Comparison of ENCODE assay signal across 22 cellular contexts in genomic region chr20:1628621-1629020, GRCh38. TPM values are rescaled to one million over a fixed set of nuclear protein-coding genes. Genes with fewer than 3 reads are reported as not detected.
A peak's percentile ranks its signal among the peaks of the same experiment; 100 is the strongest.
DNase-seq lines count a peak whose midpoint lies in the region; ATAC-seq and TF ChIP-seq lines count a peak whose summit lies in the region.
"Had no signal": no experiment of that assay in that cellular context is flagged by ENCODE, and none has a peak within 500 bp of the region (broad histone marks: within the 10 kb centered on the region; RNA-seq: fewer than 3 reads in every experiment).

No MANE protein-coding gene starts in this region.

- H4K20me1 ChIP-seq in osteoblast (ENCODE audit: insufficient read depth, low read length), result no peaks in the 10 kb centered on the region
- H4K20me1 ChIP-seq: BLaER1 treated with 17β-estradiol and CSF1 and Interleukin-3, amounts not matched to agents 10 nM and 100 nM had no signal

- no peaks in the 10 kb centered on the region for H3K9me3 ChIP-seq in CD8-positive, alpha-beta T cell (ENCODE audit: low read length)
- no peaks in the 10 kb centered on the region for H3K9me3 ChIP-seq in osteoblast (ENCODE audit: low read depth, low read length)
- H3K9me3 ChIP-seq: BLaER1 treated with 17β-estradiol and CSF1 and Interleukin-3, amounts not matched to agents 10 nM and 100 nM; MG63 had no signal

- no peak for ATAC-seq in CD8-positive, alpha-beta T cell
- ATAC-seq in activated T-helper 17 cell treated with anti-CD3 and anti-CD28 coated beads, Interleukin-2, amount 50 U/mL, for 72 hours (replicated peaks), result no peak
- no peak for ATAC-seq in naive thymus-derived CD8-positive, alpha-beta T cell
- no peak for ATAC-seq in GM21423 (IDR thresholded peaks at IDR 0.05; ENCODE audit: unreplicated experiment)

- peaks cover 31% of the 10 kb centered on the region for H3K4me1 ChIP-seq in CD8-positive, alpha-beta T cell (ENCODE audit: insufficient read depth, low read length)
- H3K4me1 ChIP-seq in osteoblast (ENCODE audit: insufficient read depth, low read length), result no peaks in the 10 kb centered on the region

- H3K36me3 ChIP-seq in CD8-positive, alpha-beta T cell (ENCODE audit: insufficient read depth, low read length), result peaks cover 12% of the 10 kb centered on the region
- H3K36me3 ChIP-seq in osteoblast (ENCODE audit: insufficient read depth, low read length), result no peaks in the 10 kb centered on the region
- H3K36me3 ChIP-seq: BLaER1 treated with 17β-estradiol and CSF1 and Interleukin-3, amounts not matched to agents 10 nM and 100 nM; MG63 had no signal

- DNase-seq in activated CD4-positive, alpha-beta T cell treated with anti-CD3 and anti-CD28 coated beads, Interleukin-2, amount 10 ng/mL, durations not matched to agents 7 days and 5 days, result no peak
- no peak for DNase-seq in activated CD4-positive, alpha-beta T cell treated with anti-CD3 and anti-CD28 coated beads for 48 hours
- no peak for DNase-seq in CD8-positive, alpha-beta T cell
- no peak for DNase-seq in naive thymus-derived CD8-positive, alpha-beta T cell
- DNase-seq in osteoblast (ENCODE audit: insufficient read length, low spot score, missing footprints) (no peak), A172 (ENCODE audit: low spot score) (no peak)
- DNase-seq: Caco-2, DMS153, H9, IMR-90, Karpas-422, MG63, NCI-H187, NCI-H446 treated with DMSO at 0.1 percent for 48 hours, NCI-H748 treated with DMSO at 0.1 percent for 48 hours, OCI-M1, RPMI8226, SIG-M5 had no signal

- no peak overlapping the region for H3K4me3 ChIP-seq in CD8-positive, alpha-beta T cell (ENCODE audit: low read depth, low read length)
- H3K4me3 ChIP-seq in osteoblast (ENCODE audit: insufficient read depth, low read length), result no peak overlapping the region
- H3K4me3 ChIP-seq: BLaER1 treated with 17β-estradiol and CSF1 and Interleukin-3, amounts not matched to agents 10 nM and 100 nM; MG63 had no signal

- peak overlapping the region; percentile 32 for H3K27ac Mint-ChIP-seq in activated CD4-positive, alpha-beta T cell treated with anti-CD3 and anti-CD28 coated beads, Interleukin-2, amount 10 ng/mL, durations not matched to agents 7 days and 5 days
- peak overlapping the region; percentile 58 for H3K27ac Mint-ChIP-seq in CD8-positive, alpha-beta T cell
- H3K27ac Mint-ChIP-seq in activated T-helper 17 cell treated with anti-CD3 and anti-CD28 coated beads, Interleukin-2, amount 50 U/mL, for 72 hours, result peak overlapping the region; percentile 29
- peak overlapping the region; percentile 23 to 93 (median 80) for H3K27ac Mint-ChIP-seq in naive thymus-derived CD8-positive, alpha-beta T cell

- peaks cover 55% of the 10 kb centered on the region for H3K4me1 Mint-ChIP-seq in activated CD4-positive, alpha-beta T cell treated with anti-CD3 and anti-CD28 coated beads, Interleukin-2, amount 10 ng/mL, durations not matched to agents 7 days and 5 days
- peaks cover 60% of the 10 kb centered on the region for H3K4me1 Mint-ChIP-seq in CD8-positive, alpha-beta T cell (ENCODE audit: low read depth)
- H3K4me1 Mint-ChIP-seq in activated T-helper 17 cell treated with anti-CD3 and anti-CD28 coated beads, Interleukin-2, amount 50 U/mL, for 72 hours, result peaks cover 61% of the 10 kb centered on the region
- peaks cover 39 to 85% (median 70%) of the 10 kb centered on the region in 4 donors for H3K4me1 Mint-ChIP-seq in naive thymus-derived CD8-positive, alpha-beta T cell

- H2AFZ ChIP-seq in osteoblast (ENCODE audit: low read length), result no peak overlapping the region

- H3K9me3 Mint-ChIP-seq in activated CD4-positive, alpha-beta T cell treated with anti-CD3 and anti-CD28 coated beads, Interleukin-2, amount 10 ng/mL, durations not matched to agents 7 days and 5 days, result no peaks in the 10 kb centered on the region
- H3K9me3 Mint-ChIP-seq in CD8-positive, alpha-beta T cell, result no peaks in the 10 kb centered on the region
- H3K9me3 Mint-ChIP-seq in activated T-helper 17 cell treated with anti-CD3 and anti-CD28 coated beads, Interleukin-2, amount 50 U/mL, for 72 hours, result no peaks in the 10 kb centered on the region
- no peaks in the 10 kb centered on the region for H3K9me3 Mint-ChIP-seq in naive thymus-derived CD8-positive, alpha-beta T cell
- H3K9me3 Mint-ChIP-seq: H9 had no signal

- H3K27me3 Mint-ChIP-seq in activated CD4-positive, alpha-beta T cell treated with anti-CD3 and anti-CD28 coated beads, Interleukin-2, amount 10 ng/mL, durations not matched to agents 7 days and 5 days, result no peaks in the 10 kb centered on the region
- H3K27me3 Mint-ChIP-seq in CD8-positive, alpha-beta T cell (ENCODE audit: low read depth), result no peaks in the 10 kb centered on the region
- H3K27me3 Mint-ChIP-seq in activated T-helper 17 cell treated with anti-CD3 and anti-CD28 coated beads, Interleukin-2, amount 50 U/mL, for 72 hours, result no peaks in the 10 kb centered on the region
- no peaks in the 10 kb centered on the region for H3K27me3 Mint-ChIP-seq in naive thymus-derived CD8-positive, alpha-beta T cell

- no peaks in the 10 kb centered on the region for H3K27me3 ChIP-seq in CD8-positive, alpha-beta T cell (ENCODE audit: insufficient read depth, low read length)
- peaks cover 18% of the 10 kb centered on the region for H3K27me3 ChIP-seq in osteoblast (ENCODE audit: insufficient read depth, low read length)
- H3K27me3 ChIP-seq: MG63 had no signal

- H3K4me2 ChIP-seq in osteoblast (ENCODE audit: insufficient read depth, low read length), result no peak overlapping the region

- TF ChIP-seq CTCF in CD8-positive, alpha-beta T cell (IDR thresholded peaks at IDR 0.05), result no peak
- no peak for TF ChIP-seq CTCF in osteoblast (IDR thresholded peaks at IDR 0.05; ENCODE audit: extremely low read depth, low read depth, low read length)

- H3K27ac ChIP-seq in CD8-positive, alpha-beta T cell (ENCODE audit: low read depth, low read length), result no peak overlapping the region
- no peak overlapping the region for H3K27ac ChIP-seq in osteoblast (ENCODE audit: low read depth, low read length)
- H3K27ac ChIP-seq: BLaER1 treated with 17β-estradiol and CSF1 and Interleukin-3, amounts not matched to agents 10 nM and 100 nM had no signal

- POLR2A ChIA-PET in activated CD4-positive, alpha-beta T cell treated with anti-CD3 and anti-CD28 coated beads, Interleukin-2, amount 10 ng/mL, durations not matched to agents 7 days and 5 days (lab: Charles Lee), result no interaction called here
- POLR2A ChIA-PET in CD8-positive, alpha-beta T cell (lab: Charles Lee), result no interaction called here
- POLR2A ChIA-PET in naive thymus-derived CD8-positive, alpha-beta T cell (lab: Charles Lee), result interaction anchor here (0.8 kb wide), 1 partner anchor 10 kb away, joined by 3 read pairs; no protein-coding TSS in a partner anchor

- CTCF ChIA-PET in activated CD4-positive, alpha-beta T cell treated with anti-CD3 and anti-CD28 coated beads, Interleukin-2, amount 10 ng/mL, durations not matched to agents 7 days and 5 days (lab: Charles Lee), result no interaction called here
- CTCF ChIA-PET in CD8-positive, alpha-beta T cell (lab: Charles Lee), result interaction anchor here (1.1 kb wide), 1 partner anchor 106 kb away, joined by 3 read pairs; no protein-coding TSS in a partner anchor

- no peak overlapping the region for H3K4me3 Mint-ChIP-seq in activated CD4-positive, alpha-beta T cell treated with anti-CD3 and anti-CD28 coated beads, Interleukin-2, amount 10 ng/mL, durations not matched to agents 7 days and 5 days
- H3K4me3 Mint-ChIP-seq in CD8-positive, alpha-beta T cell, result no peak overlapping the region
- H3K4me3 Mint-ChIP-seq in activated T-helper 17 cell treated with anti-CD3 and anti-CD28 coated beads, Interleukin-2, amount 50 U/mL, for 72 hours, result no peak overlapping the region
- no peak overlapping the region for H3K4me3 Mint-ChIP-seq in naive thymus-derived CD8-positive, alpha-beta T cell
- H3K4me3 Mint-ChIP-seq: H9 had no signal

- no peaks in the 10 kb centered on the region for H3K79me2 ChIP-seq in osteoblast (ENCODE audit: insufficient read depth, low read length)

- intact Hi-C loops in CD8-positive, alpha-beta T cell (cut with DNase I, micrococcal nuclease), result no loop called here

- peaks cover 69% of the 10 kb centered on the region for H3K36me3 Mint-ChIP-seq in activated CD4-positive, alpha-beta T cell treated with anti-CD3 and anti-CD28 coated beads, Interleukin-2, amount 10 ng/mL, durations not matched to agents 7 days and 5 days (ENCODE audit: low read depth)
- H3K36me3 Mint-ChIP-seq in CD8-positive, alpha-beta T cell, result peaks cover 74% of the 10 kb centered on the region
- peaks cover 55% of the 10 kb centered on the region for H3K36me3 Mint-ChIP-seq in activated T-helper 17 cell treated with anti-CD3 and anti-CD28 coated beads, Interleukin-2, amount 50 U/mL, for 72 hours (ENCODE audit: low read depth)
- H3K36me3 Mint-ChIP-seq in naive thymus-derived CD8-positive, alpha-beta T cell, result peaks cover 7 to 74% (median 25%) of the 10 kb centered on the region in 3 donors

RNA-seq across cellular contexts. Expression of gene SIRPB1, which starts 8.8 kb away (rescaled TPM):
- total RNA-seq in activated CD4-positive, alpha-beta T cell treated with anti-CD3 and anti-CD28 coated beads, Interleukin-2, amount 10 ng/mL, durations not matched to agents 7 days and 5 days, result 1 to 10 TPM; 3.6 to 4.5 TPM
- total RNA-seq in CD8-positive, alpha-beta T cell, result 1 to 10 TPM; 3.1 to 3.9 TPM
- total RNA-seq in activated T-helper 17 cell treated with anti-CD3 and anti-CD28 coated beads, Interleukin-2, amount 50 U/mL, for 72 hours, result 1 to 10 TPM in 1 of 2 donors, under 1 TPM in 1; 0.24 to 1.1 TPM
- 10 to 100 TPM; 13.3 to 14.8 TPM for total RNA-seq in naive thymus-derived CD8-positive, alpha-beta T cell
- polyA plus RNA-seq in naive thymus-derived CD8-positive, alpha-beta T cell, result 1 to 10 TPM in 2 of 3 donors, under 1 TPM in 1; 0.23 to 6.1 (median 3.3) TPM
- 0.72 and 1.2 TPM in 2 replicates for total RNA-seq in osteoblast
- total RNA-seq in A172 (2014; rRNA removed; shearing (Covaris generic)), result 0.55 and 0.74 TPM in 2 replicates
- total RNA-seq: Caco-2 had no signal

RNA-seq across cellular contexts. Expression of gene SIRPG, which starts 29.0 kb away (rescaled TPM):
- 10 to 100 TPM; 82.6 to 90.1 TPM for total RNA-seq in activated CD4-positive, alpha-beta T cell treated with anti-CD3 and anti-CD28 coated beads, Interleukin-2, amount 10 ng/mL, durations not matched to agents 7 days and 5 days
- total RNA-seq in CD8-positive, alpha-beta T cell, result 10 to 100 TPM; 17.1 to 17.6 TPM
- 10 to 100 TPM; 32.0 to 62.9 TPM for total RNA-seq in activated T-helper 17 cell treated with anti-CD3 and anti-CD28 coated beads, Interleukin-2, amount 50 U/mL, for 72 hours
- 10 to 100 TPM; 47.5 to 52.2 TPM for total RNA-seq in naive thymus-derived CD8-positive, alpha-beta T cell
- 100 to 1,000 TPM; 165 to 246 (median 187) TPM for polyA plus RNA-seq in naive thymus-derived CD8-positive, alpha-beta T cell
- total RNA-seq in osteoblast, result not detected in 2 replicates
- not detected in 2 replicates for total RNA-seq in A172 (2014; rRNA removed; shearing (Covaris generic))
- total RNA-seq: Caco-2, H9, HT1080, IMR-90 had no signal
- polyA plus RNA-seq: IMR-90 had no signal

Comparison
In these comparisons a context has a peak if more than half of its experiments do, and no peak if none do; other contexts are left out.
1. H3K27ac Mint-ChIP-seq: peak in every context shown above with its lines; median percentile 80 in naive thymus-derived CD8-positive, alpha-beta T cell; 58 in CD8-positive, alpha-beta T cell; 32 in activated CD4-positive, alpha-beta T cell treated with anti-CD3 and anti-CD28 coated beads, Interleukin-2, amount 10 ng/mL, durations not matched to agents 7 days and 5 days; 29 in activated T-helper 17 cell treated with anti-CD3 and anti-CD28 coated beads, Interleukin-2, amount 50 U/mL, for 72 hours.
2. RNA of gene SIRPG, which starts 29.0 kb away (total RNA-seq): 82.6 to 90.1 TPM in activated CD4-positive, alpha-beta T cell treated with anti-CD3 and anti-CD28 coated beads, Interleukin-2, amount 10 ng/mL, durations not matched to agents 7 days and 5 days, 32.0 to 62.9 TPM in activated T-helper 17 cell treated with anti-CD3 and anti-CD28 coated beads, Interleukin-2, amount 50 U/mL, for 72 hours, 47.5 to 52.2 TPM in naive thymus-derived CD8-positive, alpha-beta T cell and 17.1 to 17.6 TPM in CD8-positive, alpha-beta T cell; not detected in osteoblast and not detected in A172; every median in the first group is over 10 times any median in the second.